9 cellular contexts compared by ENCODE assay signal in genomic region chr1:226814751-226815496, GRCh38. TPM values are rescaled to one million over a fixed set of nuclear protein-coding genes. Genes with fewer than 3 reads are reported as not detected.
DNase-seq lines count a peak whose midpoint lies in the region; ATAC-seq, FAIRE-seq and TF ChIP-seq lines count a peak whose summit lies in the region.
"Had no signal": no experiment of that assay in that cellular context is flagged by ENCODE, and none has a peak within 500 bp of the region (broad histone marks: within the 10 kb centered on the region; RNA-seq: fewer than 3 reads in every experiment).

No MANE protein-coding gene starts in this region.

- DNase-seq in Calu3, result peak; percentile 87
- peak; percentile 64 for DNase-seq in NCI-H2171 treated with DMSO at 0.1 percent for 48 hours (lab: John Stamatoyannopoulos, UW)
- peak; percentile 89 for DNase-seq in mammary epithelial cell
- DNase-seq in left lung, result peak; percentile 75 to 84
- no peak for DNase-seq in type B pancreatic cell (ENCODE audit: extremely low spot score, unreplicated experiment)
- DNase-seq in central memory CD4-positive, alpha-beta T cell, result no peak
- no peak for DNase-seq in GM12892 (ENCODE audit: insufficient read length)

- H3K79me2 ChIP-seq in mammary epithelial cell (ENCODE audit: insufficient read depth, low read length), result no peaks in the 10 kb centered on the region

- no TSS peak for BruUV-seq in Calu3 (replicated peaks; lab: Mats Ljungman, UMichigan)
- BruUV-seq in mammary epithelial cell (replicated peaks; lab: Mats Ljungman, UMichigan), result no TSS peak

- TF ChIP-seq POLR2A in GM12892 (IDR thresholded peaks at IDR 0.05; ENCODE audit: low read depth, low read length), result no peak

- H3K27me3 Mint-ChIP-seq in Calu3 (ENCODE audit: unreplicated experiment) (no peaks in the 10 kb centered on the region), type B pancreatic cell (no peaks in the 10 kb centered on the region)

- in situ Hi-C loops in mammary epithelial cell (cut with MboI; ENCODE audit: low sequenced_read_pairs in 2 of 2), result no loop called here

- H3K27ac Mint-ChIP-seq in Calu3 (ENCODE audit: unreplicated experiment), result peak overlapping the region; percentile 45
- H3K27ac Mint-ChIP-seq in type B pancreatic cell, result peak overlapping the region; percentile 94

- CTCF ChIA-PET in Calu3 (lab: Charles Lee), result interaction anchor here (0.8 to 2.2 kb wide), 6 partner anchors 9 to 188 kb away, joined by 3 to 10 read pairs (median 4); no protein-coding TSS in a partner anchor
- CTCF ChIA-PET in mammary epithelial cell (lab: Charles Lee; ENCODE audit: low non-redundant PET), result interaction anchor here (0.6 kb wide), 2 partner anchors 11 to 976 kb away, joined by 3 to 19 read pairs; no protein-coding TSS in a partner anchor

- H3K4me3 ChIP-seq in mammary epithelial cell (replicated peaks in 1 of 3; ENCODE audit: insufficient read depth in 1 of 3, low read depth in 2 of 3, low read length in 3 of 3) (no peak overlapping the region), left lung (no peak overlapping the region)

- peaks cover 32% of the 10 kb centered on the region for H3K4me1 ChIP-seq in mammary epithelial cell (ENCODE audit: insufficient read depth, low read length)
- H3K4me1 ChIP-seq in left lung, result peaks cover 22 to 27% of the 10 kb centered on the region in 2 donors

- H3K36me3 ChIP-seq in mammary epithelial cell (ENCODE audit: insufficient read depth, low read length) (no peaks in the 10 kb centered on the region), left lung (no peaks in the 10 kb centered on the region)

- intact Hi-C loops in Calu3 (cut with micrococcal nuclease; ENCODE audit: unreplicated experiment), result loop anchor here (10.0 kb wide), 1 partner anchor 100 kb away; no protein-coding TSS in a partner anchor
- intact Hi-C loops in mammary epithelial cell (cut with micrococcal nuclease), result loop anchor here (1.0 to 2.0 kb wide), 3 partner anchors 36 to 76 kb away; partner anchors contain the start of gene ITPKB
- intact Hi-C loops in left lung (cut with DNase I), result no loop called here

- H3K4me1 Mint-ChIP-seq in Calu3 (ENCODE audit: low read depth, unreplicated experiment), result peaks cover 14% of the 10 kb centered on the region
- H3K4me1 Mint-ChIP-seq in type B pancreatic cell (ENCODE audit: unreplicated experiment), result peaks cover 9% of the 10 kb centered on the region

- no peak for FAIRE-seq in GM12892 (lab: Jason Lieb, UNC)
- FAIRE-seq: colon had no signal

- H3K9me3 Mint-ChIP-seq in Calu3 (ENCODE audit: low read depth, unreplicated experiment), result no peaks in the 10 kb centered on the region
- H3K9me3 Mint-ChIP-seq in type B pancreatic cell, result no peaks in the 10 kb centered on the region

- H3K27ac ChIP-seq in mammary epithelial cell (ENCODE audit: insufficient read depth, low read depth, low read length) (peak overlapping the region; percentile 68), left lung (peak overlapping the region; percentile 77 to 80)

- 8% methylated on average over 10 of the region's 10 CpGs for WGBS in mammary epithelial cell (ENCODE audit: low coverage, missing lambda C conversion rate)

- H3K9ac ChIP-seq in mammary epithelial cell (ENCODE audit: insufficient read depth, low read length), result peak overlapping the region; percentile 51

- H3K4me2 ChIP-seq in mammary epithelial cell (ENCODE audit: insufficient read depth, low read depth, low read length), result peak overlapping the region; percentile 56

- H3K4me3 Mint-ChIP-seq in Calu3 (ENCODE audit: low read depth, unreplicated experiment), result no peak overlapping the region
- H3K4me3 Mint-ChIP-seq in type B pancreatic cell, result peak overlapping the region; percentile 16

- no peaks in the 10 kb centered on the region for H3K9me3 ChIP-seq in mammary epithelial cell (replicated peaks; ENCODE audit: insufficient read depth, low read length)
- H3K9me3 ChIP-seq in left lung, result no peaks in the 10 kb centered on the region

- H3K36me3 Mint-ChIP-seq in Calu3 (ENCODE audit: insufficient read depth, unreplicated experiment), result peaks cover 6% of the 10 kb centered on the region
- H3K36me3 Mint-ChIP-seq in type B pancreatic cell, result no peaks in the 10 kb centered on the region

- dilution Hi-C loops in mammary epithelial cell (cut with HindIII; ENCODE audit: low sequenced_read_pairs), result no loop called here

- TF ChIP-seq CTCF in Calu3 (IDR thresholded peaks at IDR 0.05; ENCODE audit: unreplicated experiment), result no peak
- no peak for TF ChIP-seq CTCF in mammary epithelial cell (conservative IDR thresholded peaks at IDR 0.05 in 1 of 2, IDR thresholded peaks at IDR 0.05 in 1 of 2; ENCODE audit: extremely low read depth in 1 of 2, insufficient read depth in 1 of 2, low read depth in 1 of 2, low read length in 2 of 2)
- TF ChIP-seq CTCF in left lung (IDR thresholded peaks at IDR 0.05), result no peak
- no peak for TF ChIP-seq CTCF in type B pancreatic cell (conservative IDR thresholded peaks at IDR 0.05)

- peak overlapping the region; percentile 51 for H2AFZ ChIP-seq in mammary epithelial cell (ENCODE audit: low read depth, low read length)

- ATAC-seq in left lung, result peak; percentile 92
- no peak for ATAC-seq in GM21737 (IDR thresholded peaks at IDR 0.05; ENCODE audit: unreplicated experiment)

- no peaks in the 10 kb centered on the region for H4K20me1 ChIP-seq in mammary epithelial cell (ENCODE audit: insufficient read depth, low read length)

- no peaks in the 10 kb centered on the region for H3K27me3 ChIP-seq in mammary epithelial cell (ENCODE audit: insufficient read depth, low read length)
- no peaks in the 10 kb centered on the region for H3K27me3 ChIP-seq in left lung

RNA-seq across cellular contexts. Expression of gene PSEN2, which starts 55.5 kb away (rescaled TPM):
- total RNA-seq in Calu3 (2022), result 24.2 and 26.8 TPM in 2 replicates
- 10 to 100 TPM; 15.7 to 31.2 TPM for total RNA-seq in mammary epithelial cell
- polyA plus RNA-seq in mammary epithelial cell, result 23.2 TPM
- polyA minus RNA-seq in mammary epithelial cell, result 48.2 TPM
- total RNA-seq in left lung, result 10 to 100 TPM; 20.2 to 24.8 TPM
- total RNA-seq in type B pancreatic cell (ENCODE audit: low replicate concordance), result 10.5 and 22.6 TPM in 2 replicates
- polyA plus RNA-seq in GM12892 (2012; ENCODE audit: missing spikeins), result 3.4 TPM

Comparison
In these comparisons a context has a peak if more than half of its experiments do, and no peak if none do; other contexts are left out.
1. DNase-seq: peak in Calu3 (single experiment), NCI-H2171 treated with DMSO at 0.1 percent for 48 hours (single experiment), mammary epithelial cell (single experiment) and left lung (2 of 2); none in type B pancreatic cell (single experiment), central memory CD4-positive, alpha-beta T cell (single experiment) and GM12892 (single experiment).
2. intact Hi-C loops: an anchor here in Calu3 (10.0 kb wide) and mammary epithelial cell (1.0 to 2.0 kb wide); none called in left lung.